ENCODE assay signal across 8 cellular contexts in genomic region chr11:11843233-11843632, GRCh38. TPM values are rescaled to one million over a fixed set of nuclear protein-coding genes. Genes with fewer than 3 reads are reported as not detected.
DNase-seq lines count a peak whose midpoint lies in the region; ATAC-seq and TF ChIP-seq lines count a peak whose summit lies in the region.

No MANE protein-coding gene starts in this region.

- DNase-seq in DMS 273 (lab: John Stamatoyannopoulos, UW; ENCODE audit: unreplicated experiment), result peak; percentile 30
- no peak for DNase-seq in DMS 273 treated with DMSO at 0.1 percent for 48 hours (lab: John Stamatoyannopoulos, UW)
- no peak for DNase-seq in NT2/D1 (ENCODE audit: low read depth, low spot score)
- peak; percentile 74 for DNase-seq in epithelial cell of prostate (ENCODE audit: low read depth, low spot score)
- DNase-seq in osteoblast (ENCODE audit: insufficient read length, low spot score, missing footprints), result no peak
- no peak for DNase-seq in osteocyte (ENCODE audit: extremely low spot score, unreplicated experiment)
- no peak for DNase-seq in activated effector memory CD4-positive, alpha-beta T cell treated with anti-CD3 and anti-CD28 coated beads, Interleukin-2, amount 50 U/mL, for 16 hours

- peak overlapping the region; percentile 90 for H3K9ac ChIP-seq in NT2/D1 (ENCODE audit: insufficient read length, low read depth)

- H3K27me3 ChIP-seq in NT2/D1 (ENCODE audit: insufficient read depth, insufficient read length) (no peaks in the 10 kb centered on the region), osteoblast (ENCODE audit: insufficient read depth, low read length) (no peaks in the 10 kb centered on the region)

- no peak overlapping the region for H3K27ac Mint-ChIP-seq in osteocyte (ENCODE audit: unreplicated experiment)

- no peak for ATAC-seq in HG02623 (IDR thresholded peaks at IDR 0.05; ENCODE audit: unreplicated experiment)

- TF ChIP-seq CTCF in osteoblast (IDR thresholded peaks at IDR 0.05; ENCODE audit: extremely low read depth, low read depth, low read length) (no peak), osteocyte (IDR thresholded peaks at IDR 0.05) (no peak)

- H3K36me3 ChIP-seq in NT2/D1 (ENCODE audit: insufficient read depth, insufficient read length, low read length), result no peaks in the 10 kb centered on the region
- H3K36me3 ChIP-seq in osteoblast (ENCODE audit: insufficient read depth, low read length), result no peaks in the 10 kb centered on the region

- H3K4me1 ChIP-seq in NT2/D1 (ENCODE audit: insufficient read depth, insufficient read length) (no peaks in the 10 kb centered on the region), osteoblast (ENCODE audit: insufficient read depth, low read length) (peaks cover 27% of the 10 kb centered on the region)

- peaks cover 13% of the 10 kb centered on the region for H3K4me1 Mint-ChIP-seq in osteocyte (ENCODE audit: unreplicated experiment)

- no peak overlapping the region for H3K4me3 Mint-ChIP-seq in osteocyte (ENCODE audit: unreplicated experiment)

- no peaks in the 10 kb centered on the region for H3K9me3 Mint-ChIP-seq in osteocyte (ENCODE audit: unreplicated experiment)

- H3K79me2 ChIP-seq in osteoblast (ENCODE audit: insufficient read depth, low read length), result peaks cover 64% of the 10 kb centered on the region

- H4K20me1 ChIP-seq in osteoblast (ENCODE audit: insufficient read depth, low read length), result peaks cover 52% of the 10 kb centered on the region

- H2AFZ ChIP-seq in osteoblast (ENCODE audit: low read length), result no peak overlapping the region

- peak overlapping the region; percentile 83 for H3K4me2 ChIP-seq in osteoblast (ENCODE audit: insufficient read depth, low read length)

- H3K36me3 Mint-ChIP-seq in osteocyte (ENCODE audit: unreplicated experiment), result no peaks in the 10 kb centered on the region

- H3K27me3 Mint-ChIP-seq in osteocyte (ENCODE audit: unreplicated experiment), result no peaks in the 10 kb centered on the region

- peak overlapping the region; percentile 88 for H3K27ac ChIP-seq in epithelial cell of prostate
- peak overlapping the region; percentile 98 for H3K27ac ChIP-seq in osteoblast (ENCODE audit: low read depth, low read length)

- H3K4me3 ChIP-seq in NT2/D1 (ENCODE audit: insufficient read length, low read depth) (peak overlapping the region; percentile 81), osteoblast (ENCODE audit: insufficient read depth, low read length) (peak overlapping the region; percentile 92)

- H3K9me3 ChIP-seq in NT2/D1 (ENCODE audit: insufficient read depth, low read length), result no peaks in the 10 kb centered on the region
- no peaks in the 10 kb centered on the region for H3K9me3 ChIP-seq in osteoblast (ENCODE audit: low read depth, low read length)

RNA-seq across cellular contexts. Expression of gene USP47, which starts 1.5 kb away (rescaled TPM):
- total RNA-seq in osteoblast (64.8 and 72.7 TPM in 2 replicates), osteocyte (45.2 and 46.1 TPM in 2 replicates)

Comparison
In these comparisons a context has a peak if more than half of its experiments do, and no peak if none do; other contexts are left out.
1. DNase-seq: peak in DMS 273 (single experiment) and epithelial cell of prostate (single experiment); none in DMS 273 treated with DMSO at 0.1 percent for 48 hours (single experiment), NT2/D1 (single experiment), osteoblast (single experiment), osteocyte (single experiment) and activated effector memory CD4-positive, alpha-beta T cell treated with anti-CD3 and anti-CD28 coated beads, Interleukin-2, amount 50 U/mL, for 16 hours (single experiment).